27 cellular contexts compared by ENCODE assay signal in genomic region chr11:94754335-94754734, GRCh38.
"Had no signal": no experiment of that assay in that cellular context is flagged by ENCODE, and none has a peak within 500 bp of the region (broad histone marks: within the 10 kb centered on the region; RNA-seq: fewer than 3 reads in every experiment).

No MANE protein-coding gene starts in this region.

- H3K27me3 ChIP-seq: heart left ventricle, ovary, sigmoid colon, uterus had no signal

- H3K27ac ChIP-seq: heart left ventricle, ovary, uterus had no signal

- H3K4me3 ChIP-seq: heart left ventricle, ovary, sigmoid colon, uterus had no signal

- FAIRE-seq: bronchial epithelial cell, colon, endometrium, small intestine had no signal

- DNase-seq: activated CD4-positive, alpha-beta T cell treated with anti-CD3 and anti-CD28 coated beads for 4 hours; activated CD4-positive, alpha-beta T cell treated with anti-CD3 and anti-CD28 coated beads, Interleukin-2, amount 50 U/mL, for 4 hours; activated effector memory CD4-positive, alpha-beta T cell treated with Interleukin-2 at 50 U/mL for 16 hours; activated naive CD4-positive, alpha-beta T cell treated with Interleukin-2 at 50 U/mL for 16 hours; anterior cingulate cortex; effector CD8-positive, alpha-beta T cell; foreskin fibroblast; heart left ventricle; hypothalamus; immature natural killer cell; kidney glomerular epithelial cell; midbrain; naive thymus-derived CD4-positive, alpha-beta T cell; ovary; sigmoid colon; small intestine; stimulated activated CD4-positive, alpha-beta T cell treated with anti-CD3 and anti-CD28 coated beads, Interleukin-1b, Interleukin-23, amount 100 ng/mL, for 48 hours; stimulated activated CD4-positive, alpha-beta T cell treated with anti-CD3 and anti-CD28 coated beads, Interleukin-4, amount 100 ng/mL, for 4 hours; stimulated activated CD8-positive, alpha-beta memory T cell treated with anti-CD3 and anti-CD28 coated beads, Interleukin-4, amount 100 ng/mL, for 48 hours; stimulated activated naive CD8-positive, alpha-beta T cell treated with anti-CD3 and anti-CD28 coated beads, Interleukin-15, amount 100 ng/mL, for 72 hours; substantia nigra; T-helper 9 cell; uterus had no signal

- H3K9me3 ChIP-seq: heart left ventricle, ovary, sigmoid colon, uterus had no signal

- H3K4me1 ChIP-seq: uterus had no signal

- H3K36me3 ChIP-seq: heart left ventricle, ovary, sigmoid colon, uterus had no signal

- ATAC-seq: naive thymus-derived CD4-positive, alpha-beta T cell; stimulated activated memory B cell treated with anti-CD40 and anti-IgM and Interleukin-4, amounts not matched to agents 10 μg/mL and 1 μg/mL and 100 μg/mL, for 72 hours; stimulated activated naive CD8-positive, alpha-beta T cell treated with anti-CD3 and anti-CD28 coated beads, Interleukin-15, amount 100 ng/mL, for 72 hours had no signal
